Comparison of ENCODE assay signal across 13 cellular contexts in the genomic region with DNA sequence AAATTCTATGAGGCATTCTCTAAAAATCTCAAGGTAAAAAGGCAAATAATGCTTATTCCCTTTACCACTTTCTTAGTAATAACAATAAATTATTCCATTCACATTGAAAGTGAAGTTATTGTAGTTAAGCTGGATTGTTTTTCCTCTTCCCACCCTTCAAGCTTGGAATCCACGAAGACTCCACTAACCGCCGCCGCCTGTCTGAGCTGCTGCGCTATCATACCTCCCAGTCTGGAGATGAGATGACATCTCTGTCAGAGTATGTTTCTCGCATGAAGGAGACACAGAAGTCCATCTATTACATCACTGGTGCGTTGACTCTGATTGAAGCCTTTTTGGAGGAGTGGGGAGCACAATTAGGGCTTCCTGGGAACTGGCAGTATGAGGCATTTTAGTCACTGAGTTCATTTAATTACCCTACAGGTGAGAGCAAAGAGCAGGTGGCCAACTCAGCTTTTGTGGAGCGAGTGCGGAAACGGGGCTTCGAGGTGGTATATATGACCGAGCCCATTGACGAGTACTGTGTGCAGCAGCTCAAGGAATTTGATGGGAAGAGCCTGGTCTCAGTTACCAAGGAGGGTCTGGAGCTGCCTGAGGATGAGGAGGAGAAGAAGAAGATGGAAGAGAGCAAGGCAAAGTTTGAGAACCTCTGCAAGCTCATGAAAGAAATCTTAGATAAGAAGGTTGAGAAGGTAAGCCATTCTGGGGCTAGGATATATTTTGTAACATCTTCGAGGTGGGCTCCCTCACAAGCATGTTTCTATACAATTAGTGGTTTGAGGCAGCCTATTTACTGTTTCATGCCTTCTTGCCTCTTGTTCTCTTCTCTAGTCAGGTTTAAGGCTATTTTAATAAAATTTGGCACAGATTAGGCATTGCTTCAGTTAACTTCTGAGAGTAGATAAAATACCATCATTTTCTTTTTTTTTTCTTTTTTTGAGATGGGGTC. TPM values are rescaled to one million over a fixed set of nuclear protein-coding genes. Genes with fewer than 3 reads are reported as not detected.
DNase-seq lines count a peak whose midpoint lies in the region; ATAC-seq and TF ChIP-seq lines count a peak whose summit lies in the region.
"Had no signal": no experiment of that assay in that cellular context is flagged by ENCODE, and none has a peak within 500 bp of the region (broad histone marks: within the 10 kb centered on the region; RNA-seq: fewer than 3 reads in every experiment).

No MANE protein-coding gene starts in this region.

- H3K36me3 Mint-ChIP-seq in stimulated activated naive CD8-positive, alpha-beta T cell treated with anti-CD3 and anti-CD28 coated beads, Interleukin-15, Interleukin-2, amounts not matched to agents 100 ng/mL and 50 ng/mL, for 24 hours (ENCODE audit: low read depth) = peaks cover 96% of the 10 kb centered on the region
- peaks cover 25 to 50% (median 29%) of the 10 kb centered on the region in 3 donors for H3K36me3 Mint-ChIP-seq in immature natural killer cell
- peaks cover 51% of the 10 kb centered on the region for H3K36me3 Mint-ChIP-seq in type B pancreatic cell

- H3K4me3 Mint-ChIP-seq in stimulated activated naive CD8-positive, alpha-beta T cell treated with anti-CD3 and anti-CD28 coated beads, Interleukin-15, Interleukin-2, amounts not matched to agents 100 ng/mL and 50 ng/mL, for 24 hours = peak overlapping the region; percentile 96
- H3K4me3 Mint-ChIP-seq in immature natural killer cell (no peak overlapping the region), type B pancreatic cell (no peak overlapping the region)

- H3K36me3 ChIP-seq in RWPE2 (ENCODE audit: low read depth) = peaks cover 91% of the 10 kb centered on the region

- DNase-seq in stimulated activated naive CD8-positive, alpha-beta T cell treated with anti-CD3 and anti-CD28 coated beads, Interleukin-15, Interleukin-2, amounts not matched to agents 100 U/mL and 50 U/mL, for 24 hours = no peak
- DNase-seq in RWPE2 (ENCODE audit: low spot score) (no peak), immature natural killer cell (no peak), type B pancreatic cell (ENCODE audit: extremely low spot score, unreplicated experiment) (no peak), erythroblast (lab: John Stamatoyannopoulos, UW) (no peak), KG1 (lab: John Stamatoyannopoulos, UW) (no peak)
- DNase-seq: GF-D8 had no signal

- no peaks in the 10 kb centered on the region for H3K27me3 ChIP-seq in RWPE2 (ENCODE audit: insufficient read depth, poor library complexity, severe bottlenecking)

- H3K27ac ChIP-seq in RWPE2 (ENCODE audit: poor library complexity, severe bottlenecking) = peak overlapping the region; percentile 2
- H3K27ac ChIP-seq: C4-2B had no signal

- peak overlapping the region; percentile 100 for H3K27ac Mint-ChIP-seq in stimulated activated naive CD8-positive, alpha-beta T cell treated with anti-CD3 and anti-CD28 coated beads, Interleukin-15, Interleukin-2, amounts not matched to agents 100 ng/mL and 50 ng/mL, for 24 hours
- H3K27ac Mint-ChIP-seq in immature natural killer cell = peak overlapping the region in 4 of 6 donors; percentile 7 to 76 (median 40)
- H3K27ac Mint-ChIP-seq in type B pancreatic cell = peak overlapping the region; percentile 66

- H3K4me3 ChIP-seq in RWPE2 (ENCODE audit: severe bottlenecking) = no peak overlapping the region

- no peak for TF ChIP-seq POLR2A in erythroblast (IDR thresholded peaks at IDR 0.05; ENCODE audit: low read length)

- H3K4me1 Mint-ChIP-seq in stimulated activated naive CD8-positive, alpha-beta T cell treated with anti-CD3 and anti-CD28 coated beads, Interleukin-15, Interleukin-2, amounts not matched to agents 100 ng/mL and 50 ng/mL, for 24 hours (ENCODE audit: low read depth) = peaks cover 95% of the 10 kb centered on the region
- H3K4me1 Mint-ChIP-seq in immature natural killer cell = peaks cover 42 to 72% of the 10 kb centered on the region in 2 donors
- H3K4me1 Mint-ChIP-seq in type B pancreatic cell (ENCODE audit: unreplicated experiment) = peaks cover 49% of the 10 kb centered on the region

- no peak for TF ChIP-seq CTCF in RWPE2 (IDR thresholded peaks at IDR 0.05; ENCODE audit: poor library complexity, severe bottlenecking)
- no peak for TF ChIP-seq CTCF in type B pancreatic cell (conservative IDR thresholded peaks at IDR 0.05)

- peaks cover 3% of the 10 kb centered on the region for H3K27me3 Mint-ChIP-seq in stimulated activated naive CD8-positive, alpha-beta T cell treated with anti-CD3 and anti-CD28 coated beads, Interleukin-15, Interleukin-2, amounts not matched to agents 100 ng/mL and 50 ng/mL, for 24 hours
- peaks cover 24 to 42% (median 32%) of the 10 kb centered on the region in 3 donors for H3K27me3 Mint-ChIP-seq in immature natural killer cell (ENCODE audit: low read depth in 3 of 3)
- peaks cover 3% of the 10 kb centered on the region for H3K27me3 Mint-ChIP-seq in type B pancreatic cell

- no peaks in the 10 kb centered on the region for H3K9me3 ChIP-seq in RWPE2 (ENCODE audit: severe bottlenecking)

- H3K4me1 ChIP-seq in RWPE2 (ENCODE audit: insufficient read depth, poor library complexity, severe bottlenecking) = peaks cover 16% of the 10 kb centered on the region

- H3K9me3 Mint-ChIP-seq in stimulated activated naive CD8-positive, alpha-beta T cell treated with anti-CD3 and anti-CD28 coated beads, Interleukin-15, Interleukin-2, amounts not matched to agents 100 ng/mL and 50 ng/mL, for 24 hours = no peaks in the 10 kb centered on the region
- H3K9me3 Mint-ChIP-seq in immature natural killer cell = no peaks in the 10 kb centered on the region
- H3K9me3 Mint-ChIP-seq in type B pancreatic cell = no peaks in the 10 kb centered on the region

- ATAC-seq in stimulated activated naive CD8-positive, alpha-beta T cell treated with anti-CD3 and anti-CD28 coated beads, Interleukin-15, Interleukin-2, amounts not matched to agents 100 U/mL and 50 U/mL, for 24 hours = no peak
- no peak for ATAC-seq in RWPE2 (ENCODE audit: low read depth)
- ATAC-seq in HG03097 (IDR thresholded peaks at IDR 0.05; ENCODE audit: low FRiP score, unreplicated experiment) = no peak
- ATAC-seq: sciatic nerve had no signal

RNA-seq across cellular contexts. Expression of a gene that starts 4.9 kb away (rescaled TPM):
- polyA plus RNA-seq in immature natural killer cell = 100 to 1,000 TPM; 185 to 309 (median 280) TPM
- total RNA-seq in type B pancreatic cell (ENCODE audit: low replicate concordance) = 880 and 1,082 TPM in 2 replicates

RNA-seq across cellular contexts. Expression of a gene that starts 5.5 kb away (rescaled TPM):
- 100 to 1,000 TPM in 1 of 3 donors, 10 to 100 TPM in 2; 64.1 to 119 (median 69.1) TPM for polyA plus RNA-seq in immature natural killer cell
- total RNA-seq in type B pancreatic cell (ENCODE audit: low replicate concordance) = 39.6 and 46.1 TPM in 2 replicates

RNA-seq across cellular contexts. Expression of a gene that starts 13.5 kb away (rescaled TPM):
- 1 to 10 TPM; 3.8 to 8.4 (median 8.3) TPM for polyA plus RNA-seq in immature natural killer cell
- total RNA-seq in type B pancreatic cell (ENCODE audit: low replicate concordance) = 9.2 and 10.7 TPM in 2 replicates

RNA-seq across cellular contexts. Expression of a gene that starts 18.4 kb away (rescaled TPM):
- not detected for polyA plus RNA-seq in immature natural killer cell
- total RNA-seq in type B pancreatic cell (ENCODE audit: low replicate concordance) = 0.52 and 3.2 TPM in 2 replicates
- total RNA-seq: M059J; sciatic nerve; T-helper 1 cell treated with Interleukin-12 subunit alpha and Interleukin-12 subunit beta and Interleukin-4 antibody, amounts not matched to agents 30 ng/mL and 1 ng/mL, for 36 hours had no signal

RNA-seq across cellular contexts. Expression of a gene that starts 28.5 kb away (rescaled TPM):
- 1 to 10 TPM; 1.5 to 3.0 (median 1.8) TPM for polyA plus RNA-seq in immature natural killer cell
- total RNA-seq in type B pancreatic cell (ENCODE audit: low replicate concordance) = 33.6 and 50.9 TPM in 2 replicates

Comparison
In these comparisons a context has a peak if more than half of its experiments do, and no peak if none do; other contexts are left out.
1. H3K27ac Mint-ChIP-seq: peak in every context shown above with its lines; median percentile 100 in stimulated activated naive CD8-positive, alpha-beta T cell treated with anti-CD3 and anti-CD28 coated beads, Interleukin-15, Interleukin-2, amounts not matched to agents 100 ng/mL and 50 ng/mL, for 24 hours; 66 in type B pancreatic cell; 40 in immature natural killer cell.